ENCODE assay signal across 9 cellular contexts in genomic region chr22:22467112-22467511, GRCh38. TPM values are rescaled to one million over a fixed set of nuclear protein-coding genes. Genes with fewer than 3 reads are reported as not detected.
"Had no signal": no experiment of that assay in that cellular context is flagged by ENCODE, and none has a peak within 500 bp of the region (broad histone marks: within the 10 kb centered on the region; RNA-seq: fewer than 3 reads in every experiment).

No MANE protein-coding gene starts in this region.

- H3K9ac ChIP-seq: KMS-11 had no signal

- H3K4me2 ChIP-seq: KMS-11 had no signal

- ATAC-seq: HepG2 had no signal

- FAIRE-seq: HepG2, HTR-8/SVneo had no signal

- DNase-seq: IMR-90, KBM-7, KG1 had no signal

- H3K27ac ChIP-seq: HL-60, KMS-11 had no signal

RNA-seq across cellular contexts. Expression of gene ZNF280B, which starts 41.4 kb away (rescaled TPM):
- total RNA-seq: HT-29 had no signal

RNA-seq across cellular contexts. Expression of gene ZNF280A, which starts 53.0 kb away (rescaled TPM):
- total RNA-seq: HT-29, IMR-90 had no signal
- polyA plus RNA-seq: IgD-negative memory B cell, IMR-90 had no signal
